Comparison of ENCODE assay signal across 23 cellular contexts in the genomic region with DNA sequence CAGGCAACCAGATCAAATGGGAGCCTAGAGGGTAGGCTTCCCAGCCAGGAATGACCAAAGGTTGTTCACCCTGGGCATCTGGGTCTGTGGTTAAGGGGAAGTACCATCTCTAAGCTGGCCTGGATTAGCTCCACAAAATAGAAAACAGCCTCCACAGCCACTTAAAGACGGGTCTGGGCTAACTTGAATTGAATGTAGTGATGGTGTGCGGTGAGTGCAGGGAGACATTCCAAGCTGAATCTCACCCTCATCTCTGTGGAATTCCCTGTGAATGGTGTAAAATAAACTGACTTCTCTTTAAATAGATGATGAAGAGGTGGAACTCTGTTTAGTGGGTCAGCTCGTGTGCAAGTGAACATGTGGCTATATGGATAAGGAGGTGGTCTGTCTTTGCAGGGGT.
DNase-seq lines count a peak whose midpoint lies in the region; ATAC-seq, FAIRE-seq and TF ChIP-seq lines count a peak whose summit lies in the region.
"Had no signal": no experiment of that assay in that cellular context is flagged by ENCODE, and none has a peak within 500 bp of the region (broad histone marks: within the 10 kb centered on the region; RNA-seq: fewer than 3 reads in every experiment).

No MANE protein-coding gene starts in this region.

- H3K9me3 Mint-ChIP-seq in HFFc6, result peaks cover 13% of the 10 kb centered on the region
- H3K9me3 Mint-ChIP-seq: CD4-positive, alpha-beta T cell; T-cell had no signal

- no peaks in the 10 kb centered on the region for H3K36me3 Mint-ChIP-seq in HFFc6 (ENCODE audit: low read depth)
- H3K36me3 Mint-ChIP-seq: T-cell had no signal

- H3K4me3 ChIP-seq in bronchial epithelial cell (ENCODE audit: low read depth, low read length), result no peak overlapping the region
- H3K4me3 ChIP-seq: BLaER1, HAP-1, SJCRH30 had no signal

- H3K4me1 Mint-ChIP-seq in HFFc6 (ENCODE audit: low read depth), result no peaks in the 10 kb centered on the region
- H3K4me1 Mint-ChIP-seq: T-cell had no signal

- H3K4me3 Mint-ChIP-seq in HFFc6, result no peak overlapping the region
- H3K4me3 Mint-ChIP-seq: CD4-positive, alpha-beta T cell; T-cell had no signal

- DNase-seq in DMS 273 treated with DMSO at 0.1 percent for 48 hours (lab: John Stamatoyannopoulos, UW), result peak; percentile 92
- DNase-seq in NCI-H524 treated with DMSO at 0.1 percent for 48 hours (lab: John Stamatoyannopoulos, UW), result peak; percentile 81
- no peak for DNase-seq in bronchial epithelial cell (ENCODE audit: low read depth)
- DNase-seq in NCI-H1105 treated with DMSO at 0.1 percent for 48 hours (lab: John Stamatoyannopoulos, UW), result no peak
- no peak for DNase-seq in HFFc6
- no peak for DNase-seq in stimulated activated naive CD4-positive, alpha-beta T cell (lab: John Stamatoyannopoulos, UW)
- DNase-seq: CD4-positive, alpha-beta T cell; DMS79; EL; GDM1; GOT3; NCI-H1092 treated with DMSO at 0.1 percent for 48 hours; NCI-H1436 treated with DMSO at 0.1 percent for 48 hours; NCI-H187 treated with DMSO at 0.1 percent for 48 hours; NCI-H2107; NCI-H526 treated with DMSO at 0.1 percent for 48 hours; PC-3; SJCRH30; T-cell had no signal

- ATAC-seq in GM21390 (IDR thresholded peaks at IDR 0.05; ENCODE audit: unreplicated experiment), result no peak
- ATAC-seq: PC-3, T-cell had no signal

- peak; percentile 7 for FAIRE-seq in bronchial epithelial cell (lab: Jason Lieb, UNC)
- FAIRE-seq: GM12891 had no signal

- H3K27ac Mint-ChIP-seq in HFFc6, result no peak overlapping the region
- H3K27ac Mint-ChIP-seq: CD4-positive, alpha-beta T cell; T-cell had no signal

- H3K36me3 ChIP-seq in bronchial epithelial cell (ENCODE audit: control insufficient read depth, insufficient read depth, low read length), result no peaks in the 10 kb centered on the region
- H3K36me3 ChIP-seq: BLaER1, HAP-1, SJCRH30 had no signal

- TF ChIP-seq CTCF in bronchial epithelial cell (IDR thresholded peaks at IDR 0.05; ENCODE audit: insufficient read depth, low read length, severe bottlenecking) (no peak), HFFc6 (IDR thresholded peaks at IDR 0.05) (no peak)

- H3K27me3 ChIP-seq in bronchial epithelial cell (ENCODE audit: control insufficient read depth, insufficient read depth, low read length), result no peaks in the 10 kb centered on the region
- H3K27me3 ChIP-seq: BLaER1, SJCRH30 had no signal

- no peaks in the 10 kb centered on the region for H3K27me3 Mint-ChIP-seq in HFFc6 (ENCODE audit: insufficient read depth)

Comparison
In these comparisons a context has a peak if more than half of its experiments do, and no peak if none do; other contexts are left out.
1. DNase-seq: peak in DMS 273 treated with DMSO at 0.1 percent for 48 hours (single experiment) and NCI-H524 treated with DMSO at 0.1 percent for 48 hours (single experiment); none in bronchial epithelial cell (single experiment), NCI-H1105 treated with DMSO at 0.1 percent for 48 hours (single experiment), HFFc6 (single experiment) and stimulated activated naive CD4-positive, alpha-beta T cell (0 of 6).